ENCODE assay signal across 13 cellular contexts in the genomic region with DNA sequence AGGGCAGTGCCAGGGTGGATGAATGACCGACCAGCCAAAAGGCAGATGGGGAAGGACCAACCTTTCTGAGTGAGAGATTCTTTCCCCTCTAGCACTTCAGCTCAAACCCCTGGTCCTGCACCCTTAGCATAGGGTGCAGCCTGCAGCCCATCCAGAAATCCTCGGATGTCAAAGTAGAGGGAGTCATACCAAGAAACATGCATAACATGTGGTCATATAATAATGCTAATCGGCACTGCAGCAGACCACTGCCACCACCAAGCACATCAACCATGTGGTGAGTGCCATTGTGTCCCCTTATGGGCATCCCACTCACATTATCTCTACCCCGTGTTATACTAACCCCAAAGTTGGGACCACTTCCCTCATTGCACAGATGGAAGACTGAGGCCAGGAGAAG. TPM values are rescaled to one million over a fixed set of nuclear protein-coding genes. Genes with fewer than 3 reads are reported as not detected.
DNase-seq lines count a peak whose midpoint lies in the region; ATAC-seq and TF ChIP-seq lines count a peak whose summit lies in the region.
"Had no signal": no experiment of that assay in that cellular context is flagged by ENCODE, and none has a peak within 500 bp of the region (broad histone marks: within the 10 kb centered on the region; RNA-seq: fewer than 3 reads in every experiment).

No MANE protein-coding gene starts in this region.

- no peak for TF ChIP-seq EP300 in SK-N-SH (IDR thresholded peaks at IDR 0.05; ENCODE audit: borderline replicate concordance in 1 of 2, low read depth in 1 of 2, low read length in 1 of 2)
- no peak for TF ChIP-seq EP300 in gastroesophageal sphincter (IDR thresholded peaks at IDR 0.05)

- intact Hi-C loops in A673 (cut with micrococcal nuclease; ENCODE audit: unreplicated experiment) (no loop called here), psoas muscle (cut with DNase I) (loop anchor here (2.0 to 5.0 kb wide), 2 partner anchors 17 to 39 kb away; no protein-coding TSS in a partner anchor)

- H3K4me1 ChIP-seq in A673 (ENCODE audit: insufficient read depth, low read length, poor library complexity, severe bottlenecking) (peaks cover 71% of the 10 kb centered on the region), SK-N-SH (ENCODE audit: control insufficient read depth in 1 of 2, insufficient read depth in 2 of 2, low read depth in 1 of 2, low read length in 1 of 2) (peaks cover 66 to 70% of the 10 kb centered on the region in 2 experiments), gastroesophageal sphincter (peaks cover 23 to 96% (median 72%) of the 10 kb centered on the region in 3 donors), psoas muscle (peaks cover 85% of the 10 kb centered on the region)

- POLR2A ChIA-PET in A673 (lab: Charles Lee; ENCODE audit: low non-redundant PET): no interaction called here
- POLR2A ChIA-PET in SK-N-SH (lab: Yijun Ruan, JAX): interaction anchor here (1.2 to 1.8 kb wide), 3 partner anchors 10 to 423 kb away, joined by 3 to 6 read pairs (median 5); no protein-coding TSS in a partner anchor

- peaks cover 30% of the 10 kb centered on the region for H3F3A ChIP-seq in SK-N-SH (replicated peaks; ENCODE audit: insufficient read depth)

- peaks cover 66% of the 10 kb centered on the region for H3K79me2 ChIP-seq in SK-N-SH (ENCODE audit: insufficient read depth)

- H3K4me3 ChIP-seq in A673 (ENCODE audit: low read depth, low read length, poor library complexity, severe bottlenecking): no peak overlapping the region
- no peak overlapping the region; a peak in 1 of 4 replicates for H3K4me3 ChIP-seq in SK-N-SH (ENCODE audit: low read depth in 2 of 2, low read length in 1 of 2)
- peak overlapping the region in 1 of 2 donors; percentile 34 for H3K4me3 ChIP-seq in gastroesophageal sphincter
- H3K4me3 ChIP-seq in psoas muscle: peak overlapping the region; percentile 47

- H3K27ac ChIP-seq in A673 (ENCODE audit: low read depth, low read length, poor library complexity, severe bottlenecking) (peak overlapping the region; percentile 80), SK-N-SH (ENCODE audit: low read depth in 2 of 2, low read length in 1 of 2) (peak overlapping the region; percentile 86 to 92), gastroesophageal sphincter (peak overlapping the region; percentile 14 to 90 (median 86)), psoas muscle (peak overlapping the region; percentile 98)

- H3K4me2 ChIP-seq in SK-N-SH: peak overlapping the region; percentile 87; the same call in 1 of the 2 replicates

- no peak for TF ChIP-seq POLR2A in gastroesophageal sphincter (IDR thresholded peaks at IDR 0.05)

- no peak for TF ChIP-seq RAD21 in SK-N-SH (IDR thresholded peaks at IDR 0.05; ENCODE audit: low read length)

- no peaks in the 10 kb centered on the region for H4K20me1 ChIP-seq in SK-N-SH (ENCODE audit: insufficient read depth)

- H3K9me2 ChIP-seq in SK-N-SH: no peaks in the 10 kb centered on the region

- no peak for DNase-seq in A673 (ENCODE audit: low spot score)
- DNase-seq in SK-N-SH: no peak
- peak in 1 of 2 donors; percentile 20 for DNase-seq in psoas muscle
- no peak for DNase-seq in NCI-H748 (lab: John Stamatoyannopoulos, UW; ENCODE audit: unreplicated experiment)
- DNase-seq in ureter (ENCODE audit: low spot score): no peak
- DNase-seq: activated CD4-positive, alpha-beta memory T cell treated with anti-CD3 and anti-CD28 coated beads, Interleukin-2, amount 10 ng/mL, durations not matched to agents 7 days and 5 days; activated naive CD8-positive, alpha-beta T cell treated with anti-CD3 and anti-CD28 coated beads for 36 hours; AML-193; NCI-H1436 treated with DMSO at 0.1 percent for 48 hours; T-helper 1 cell had no signal

- BruUV-seq in A673 (replicated peaks; lab: Mats Ljungman, UMichigan): no TSS peak

- WGBS in SK-N-SH (ENCODE audit: low lambda C conversion rate): 50% methylated on average over 4 of the region's 4 CpGs
- WGBS in gastroesophageal sphincter (ENCODE audit: low coverage in 1 of 2), 2 donors: 33 to 61% methylated on average over 1 to 3 of the region's 4 CpGs
- 28 to 58% (median 30%) methylated on average over 4 of the region's 4 CpGs for WGBS in psoas muscle, 3 donors

- CTCF ChIA-PET in A673 (lab: Charles Lee): interaction anchor here (0.6 to 1.6 kb wide), 4 partner anchors 18 to 22 kb away, joined by 3 to 5 read pairs (median 4); a partner anchor contains a TSS
- CTCF ChIA-PET in SK-N-SH (lab: Yijun Ruan, JAX): interaction anchor here (1.0 to 9.7 kb wide), 16 partner anchors 11 to 308 kb away, joined by 3 to 80 read pairs (median 9); a partner anchor contains a TSS

- H3K27me3 ChIP-seq in A673 (replicated peaks; ENCODE audit: insufficient read depth, low read depth, low read length, poor library complexity) (no peaks in the 10 kb centered on the region), SK-N-SH (ENCODE audit: insufficient read depth) (no peaks in the 10 kb centered on the region), gastroesophageal sphincter (no peaks in the 10 kb centered on the region), psoas muscle (ENCODE audit: insufficient read depth in 3 of 3, low read length in 2 of 3) (no peaks in the 10 kb centered on the region)

- H3K36me3 ChIP-seq in A673 (ENCODE audit: insufficient read depth, low read length, poor library complexity, severe bottlenecking) (no peaks in the 10 kb centered on the region), SK-N-SH (replicated peaks in 1 of 2; ENCODE audit: control insufficient read depth in 1 of 2, insufficient read depth in 2 of 2, low read length in 1 of 2) (peaks cover 0 to 15% of the 10 kb centered on the region in 2 experiments), gastroesophageal sphincter (peaks cover 0 to 36% of the 10 kb centered on the region in 2 donors), psoas muscle (ENCODE audit: insufficient read depth in 1 of 2, low read depth in 1 of 2) (peaks cover 0 to 1% of the 10 kb centered on the region in 2 donors)

- H2AFZ ChIP-seq in SK-N-SH (ENCODE audit: low read depth): no peak overlapping the region

- TF ChIP-seq CTCF in A673 (conservative IDR thresholded peaks at IDR 0.05; ENCODE audit: low read depth, low read length) (no peak), SK-N-SH (IDR thresholded peaks at IDR 0.05) (no peak), gastroesophageal sphincter (IDR thresholded peaks at IDR 0.05) (no peak), psoas muscle (IDR thresholded peaks at IDR 0.05) (no peak)

- ATAC-seq in gastroesophageal sphincter (no peak), psoas muscle (no peak), GM21390 (IDR thresholded peaks at IDR 0.05; ENCODE audit: unreplicated experiment) (no peak), HG03139 (IDR thresholded peaks at IDR 0.05; ENCODE audit: unreplicated experiment) (no peak)

- 0 out of 2 replicates have a peak overlapping the region, but pooled peaks have one; percentile 12 for H3K9ac ChIP-seq in SK-N-SH

- H3K9me3 ChIP-seq in A673 (ENCODE audit: low read depth, low read length, poor library complexity, severe bottlenecking) (no peaks in the 10 kb centered on the region), SK-N-SH (no peaks in the 10 kb centered on the region), gastroesophageal sphincter (no peaks in the 10 kb centered on the region), psoas muscle (no peaks in the 10 kb centered on the region)

TF ChIP-seq in SK-N-SH, 30 proteins besides CTCF, POLR2A, EP300 and RAD21:
- no peak for TF ChIP-seq MEF2A (IDR thresholded peaks at IDR 0.05; ENCODE audit: borderline replicate concordance, low read depth)

RNA-seq across cellular contexts. Expression of a gene that starts 17.7 kb away (rescaled TPM):
- total RNA-seq in A673 (2021) (4.3 and 4.6 TPM in 2 replicates), gastroesophageal sphincter (10 to 100 TPM; 34.5 to 79.5 (median 59.6) TPM), psoas muscle (10 to 100 TPM; 22.0 to 82.1 (median 57.3) TPM), ureter (21.8 TPM)
- polyA plus RNA-seq in SK-N-SH (2012; rRNA removed) (5.6 and 6.4 TPM in 2 replicates), psoas muscle (10 to 100 TPM; 48.7 to 77.2 (median 59.4) TPM)
- 2.9 and 4.3 TPM in 2 replicates for polyA plus RNA-seq in SK-N-SH (2012; cell fraction: cytosol; rRNA removed)
- polyA plus RNA-seq in SK-N-SH (2012; cell fraction: nucleus; rRNA removed): 7.0 and 7.3 TPM in 2 replicates
- total RNA-seq: activated naive CD8-positive, alpha-beta T cell treated with anti-CD3 and anti-CD28 coated beads for 36 hours had no signal
